Comparison of ENCODE assay signal across 1 cellular context in the genomic region with DNA sequence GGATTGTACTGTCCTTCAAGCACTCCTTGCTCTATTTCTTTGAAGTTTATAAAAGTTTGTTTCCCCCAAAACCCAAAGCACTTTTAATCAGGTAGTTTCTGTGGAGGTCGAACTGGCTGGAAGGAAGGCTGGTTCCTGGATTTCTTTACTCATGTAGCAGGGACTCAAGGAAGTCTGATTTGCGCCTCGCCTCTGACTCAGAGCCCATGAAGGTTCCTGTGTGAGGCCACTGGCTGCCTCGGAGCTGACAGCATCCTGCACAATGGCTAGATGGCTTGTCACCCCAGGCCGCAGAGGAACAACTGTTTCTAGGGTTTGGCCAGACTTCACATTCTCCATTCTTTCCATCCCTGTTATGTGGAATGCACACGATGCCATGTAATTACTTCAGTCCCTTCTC.
TF ChIP-seq lines count a peak whose summit lies in the region.

No MANE protein-coding gene starts in this region.

TF ChIP-seq in HepG2, 621 proteins besides CTCF, POLR2A, EP300 and RAD21:
- no peak for TF ChIP-seq ZNF75D (CRISPR knock-in tag; IDR thresholded peaks at IDR 0.05; ENCODE audit: borderline replicate concordance)
- TF ChIP-seq SAFB2 (CRISPR knock-in tag; IDR thresholded peaks at IDR 0.05; ENCODE audit: borderline replicate concordance, low read depth) = no peak
- no peak for TF ChIP-seq ZFP1 (CRISPR knock-in tag; IDR thresholded peaks at IDR 0.05)
- TF ChIP-seq SSRP1 (CRISPR knock-in tag; IDR thresholded peaks at IDR 0.05) = no peak
- TF ChIP-seq ZFP90 (CRISPR knock-in tag; IDR thresholded peaks at IDR 0.05; ENCODE audit: borderline replicate concordance) = no peak
- TF ChIP-seq NFE2L1 (CRISPR knock-in tag; IDR thresholded peaks at IDR 0.05; ENCODE audit: borderline replicate concordance) = no peak
- no peak for TF ChIP-seq ZNF773 (CRISPR knock-in tag; IDR thresholded peaks at IDR 0.05; ENCODE audit: borderline replicate concordance)
- TF ChIP-seq NFRKB (IDR thresholded peaks at IDR 0.05) = no peak
- TF ChIP-seq CHCHD3 (CRISPR knock-in tag; IDR thresholded peaks at IDR 0.05) = no peak
- TF ChIP-seq, protein P1, sequence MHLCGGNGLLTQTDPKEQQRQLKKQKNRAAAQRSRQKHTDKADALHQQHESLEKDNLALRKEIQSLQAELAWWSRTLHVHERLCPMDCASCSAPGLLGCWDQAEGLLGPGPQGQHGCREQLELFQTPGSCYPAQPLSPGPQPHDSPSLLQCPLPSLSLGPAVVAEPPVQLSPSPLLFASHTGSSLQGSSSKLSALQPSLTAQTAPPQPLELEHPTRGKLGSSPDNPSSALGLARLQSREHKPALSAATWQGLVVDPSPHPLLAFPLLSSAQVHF (CRISPR knock-in tag; IDR thresholded peaks at IDR 0.05) = no peak
- TF ChIP-seq, protein P2, sequence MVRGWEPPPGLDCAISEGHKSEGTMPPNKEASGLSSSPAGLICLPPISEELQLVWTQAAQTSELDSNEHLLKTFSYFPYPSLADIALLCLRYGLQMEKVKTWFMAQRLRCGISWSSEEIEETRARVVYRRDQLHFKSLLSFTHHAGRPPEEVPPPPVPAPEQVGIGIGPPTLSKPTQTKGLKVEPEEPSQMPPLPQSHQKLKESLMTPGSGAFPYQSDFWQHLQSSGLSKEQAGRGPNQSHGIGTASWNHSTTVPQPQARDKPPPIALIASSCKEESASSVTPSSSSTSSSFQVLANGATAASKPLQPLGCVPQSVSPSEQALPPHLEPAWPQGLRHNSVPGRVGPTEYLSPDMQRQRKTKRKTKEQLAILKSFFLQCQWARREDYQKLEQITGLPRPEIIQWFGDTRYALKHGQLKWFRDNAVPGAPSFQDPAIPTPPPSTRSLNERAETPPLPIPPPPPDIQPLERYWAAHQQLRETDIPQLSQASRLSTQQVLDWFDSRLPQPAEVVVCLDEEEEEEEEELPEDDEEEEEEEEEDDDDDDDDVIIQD (CRISPR knock-in tag; IDR thresholded peaks at IDR 0.05; ENCODE audit: low read depth) = no peak
